In genomic region chr6:65745614-65746013, GRCh38 we compare ENCODE assay signal across 28 cellular contexts. TPM values are rescaled to one million over a fixed set of nuclear protein-coding genes. Genes with fewer than 3 reads are reported as not detected.
"Had no signal": no experiment of that assay in that cellular context is flagged by ENCODE, and none has a peak within 500 bp of the region (broad histone marks: within the 10 kb centered on the region; RNA-seq: fewer than 3 reads in every experiment).

No MANE protein-coding gene starts in this region.

- H3K4me3 ChIP-seq: cardiac muscle cell, Peyer's patch had no signal

- H3K36me3 ChIP-seq: brain microvascular endothelial cell, cardiac muscle cell, Peyer's patch had no signal

- FAIRE-seq: TTC549 had no signal

- H3K27ac ChIP-seq: brain microvascular endothelial cell, cardiac muscle cell, KMS-11, Peyer's patch, VCaP had no signal

- H3K9me3 ChIP-seq: Peyer's patch had no signal

- ATAC-seq: activated T-helper 17 cell treated with anti-CD3 and anti-CD28 coated beads, Interleukin-2, amount 50 U/mL, for 72 hours; T-helper 17 cell had no signal

- H3K4me2 ChIP-seq: KMS-11 had no signal

- H3K4me1 ChIP-seq: Peyer's patch had no signal

- H3K27me3 ChIP-seq: brain microvascular endothelial cell, cardiac muscle cell, Peyer's patch had no signal

- DNase-seq: activated CD4-positive, alpha-beta memory T cell treated with anti-CD3 and anti-CD28 coated beads, Interleukin-2, amount 10 ng/mL, durations not matched to agents 7 days and 5 days; activated CD4-positive, alpha-beta T cell treated with anti-CD3 and anti-CD28 coated beads, Interleukin-2, amount 50 U/mL, for 1 hour; activated CD4-positive, CD25-positive, alpha-beta regulatory T cell; activated gamma-delta T cell; activated naive CD4-positive, alpha-beta T cell treated with anti-CD3 and anti-CD28 coated beads for 36 hours; activated T-cell treated with anti-CD3 and anti-CD28 coated beads for 4 hours; activated T-cell treated with anti-CD3 and anti-CD28 coated beads, Interleukin-2, amount 50 U/mL, for 48 hours; brain microvascular endothelial cell; MM.1S; NCI-H1105; NCI-H1436; NCI-H1694 treated with DMSO at 0.1 percent for 48 hours; NCI-H2029 treated with DMSO at 0.1 percent for 48 hours; NCI-H345; NCI-H510A; NCI-H526 treated with DMSO at 0.1 percent for 48 hours; NCI-H82; Peyer's patch; SHP77 treated with DMSO at 0.1 percent for 48 hours; T-helper 17 cell; T-helper 9 cell had no signal

- H3K9ac ChIP-seq: KMS-11 had no signal

RNA-seq across cellular contexts. Expression of gene EYS, which starts 38.6 kb away (rescaled TPM):
- total RNA-seq: activated CD4-positive, alpha-beta memory T cell treated with anti-CD3 and anti-CD28 coated beads, Interleukin-2, amount 10 ng/mL, durations not matched to agents 7 days and 5 days; activated CD8-positive, alpha-beta memory T cell treated with anti-CD3 and anti-CD28 coated beads for 36 hours; activated naive CD4-positive, alpha-beta T cell treated with anti-CD3 and anti-CD28 coated beads for 36 hours; activated T-helper 17 cell treated with anti-CD3 and anti-CD28 coated beads, Interleukin-2, amount 50 U/mL, for 72 hours; OCI-LY7; T-helper 17 cell had no signal
